16 cellular contexts compared by ENCODE assay signal in the genomic region with DNA sequence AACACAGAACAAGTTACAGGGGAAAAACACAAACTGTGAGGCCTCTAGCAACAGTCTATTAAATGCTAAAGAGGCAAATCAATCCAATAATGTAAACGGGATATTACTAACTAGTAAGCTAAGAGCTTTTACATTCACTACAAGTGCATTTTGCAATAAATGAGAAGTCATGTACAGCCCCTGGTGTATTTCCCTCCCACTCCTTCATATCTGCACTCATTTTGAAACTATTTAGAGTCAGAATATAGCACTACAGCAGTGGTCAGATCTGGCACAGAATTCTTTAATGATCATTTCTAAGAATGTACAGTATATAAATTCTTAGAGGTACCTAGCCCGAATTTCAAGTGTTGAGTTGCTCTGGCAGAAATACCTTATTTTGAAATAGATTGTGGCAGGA.
A peak's percentile ranks its signal among the peaks of the same experiment; 100 is the strongest.
DNase-seq lines count a peak whose midpoint lies in the region; ATAC-seq, FAIRE-seq and TF ChIP-seq lines count a peak whose summit lies in the region.
"Had no signal": no experiment of that assay in that cellular context is flagged by ENCODE, and none has a peak within 500 bp of the region (broad histone marks: within the 10 kb centered on the region; RNA-seq: fewer than 3 reads in every experiment).

No MANE protein-coding gene starts in this region.

- no peaks in the 10 kb centered on the region for H3K36me3 ChIP-seq in heart right ventricle
- no peaks in the 10 kb centered on the region for H3K36me3 ChIP-seq in pancreas
- H3K36me3 ChIP-seq: ovary, thyroid gland had no signal

- no peak overlapping the region for H3K27ac ChIP-seq in heart right ventricle
- H3K27ac ChIP-seq in pancreas: no peak overlapping the region
- H3K27ac ChIP-seq: ovary, thyroid gland had no signal

- no peak overlapping the region for H3K27ac Mint-ChIP-seq in natural killer cell treated with Interleukin-12 subunit alpha and Interleukin-12 subunit beta and Interleukin-15 and Interleukin-18, amount 100 ng/mL, for 72 hours
- H3K27ac Mint-ChIP-seq: activated T-cell treated with anti-CD3 and anti-CD28 coated beads, Interleukin-2, amount 50 U/mL, for 24 hours; immature natural killer cell; T-cell had no signal

- H3K4me1 ChIP-seq in heart right ventricle (no peaks in the 10 kb centered on the region), pancreas (no peaks in the 10 kb centered on the region)
- H3K4me1 ChIP-seq: thyroid gland had no signal

- H3K4me3 Mint-ChIP-seq in natural killer cell treated with Interleukin-12 subunit alpha and Interleukin-12 subunit beta and Interleukin-15 and Interleukin-18, amount 100 ng/mL, for 72 hours: no peak overlapping the region
- H3K4me3 Mint-ChIP-seq: activated T-cell treated with anti-CD3 and anti-CD28 coated beads, Interleukin-2, amount 50 U/mL, for 24 hours; immature natural killer cell; T-cell had no signal

- no peaks in the 10 kb centered on the region for H3K4me1 Mint-ChIP-seq in natural killer cell treated with Interleukin-12 subunit alpha and Interleukin-12 subunit beta and Interleukin-15 and Interleukin-18, amount 100 ng/mL, for 72 hours (ENCODE audit: low read depth in 2 of 2)
- H3K4me1 Mint-ChIP-seq: immature natural killer cell, T-cell had no signal

- H3K9me3 Mint-ChIP-seq in natural killer cell treated with Interleukin-12 subunit alpha and Interleukin-12 subunit beta and Interleukin-15 and Interleukin-18, amount 100 ng/mL, for 72 hours: peaks cover 6% of the 10 kb centered on the region
- H3K9me3 Mint-ChIP-seq: activated T-cell treated with anti-CD3 and anti-CD28 coated beads, Interleukin-2, amount 50 U/mL, for 24 hours had no signal

- H3K27me3 Mint-ChIP-seq in natural killer cell treated with Interleukin-12 subunit alpha and Interleukin-12 subunit beta and Interleukin-15 and Interleukin-18, amount 100 ng/mL, for 72 hours: no peaks in the 10 kb centered on the region
- H3K27me3 Mint-ChIP-seq: activated T-cell treated with anti-CD3 and anti-CD28 coated beads, Interleukin-2, amount 50 U/mL, for 24 hours; T-cell had no signal

- H3K4me3 ChIP-seq in heart right ventricle: no peak overlapping the region
- no peak overlapping the region for H3K4me3 ChIP-seq in pancreas
- H3K4me3 ChIP-seq: ovary, thyroid gland had no signal

- WGBS in heart right ventricle, 2 donors: 63 to 66% methylated on average over 2 of the region's 2 CpGs
- WGBS in pancreas, 2 donors: 39 to 46% methylated on average over 2 of the region's 2 CpGs

- ATAC-seq in GM19397 (IDR thresholded peaks at IDR 0.05; ENCODE audit: unreplicated experiment) (peak; percentile 57), HG02763 (IDR thresholded peaks at IDR 0.05; ENCODE audit: unreplicated experiment) (peak; percentile 64), HG03469 (IDR thresholded peaks at IDR 0.05; ENCODE audit: unreplicated experiment) (peak; percentile 88), heart right ventricle (no peak), pancreas (no peak)
- ATAC-seq in natural killer cell treated with Interleukin-12 subunit alpha and Interleukin-12 subunit beta and Interleukin-15 and Interleukin-18, amount 100 ng/mL, for 72 hours: no peak
- ATAC-seq: Panc1, T-cell had no signal

- no peaks in the 10 kb centered on the region for H3K27me3 ChIP-seq in heart right ventricle
- no peaks in the 10 kb centered on the region for H3K27me3 ChIP-seq in pancreas
- H3K27me3 ChIP-seq: ovary, thyroid gland had no signal

- intact Hi-C loops in heart right ventricle (cut with DNase I): no loop called here
- intact Hi-C loops in pancreas (cut with DNase I): no loop called here

- TF ChIP-seq CTCF in heart right ventricle (IDR thresholded peaks at IDR 0.05): no peak
- TF ChIP-seq CTCF in pancreas (IDR thresholded peaks at IDR 0.05): no peak

- no peak for DNase-seq in heart right ventricle
- DNase-seq in natural killer cell treated with Interleukin-12 subunit alpha and Interleukin-12 subunit beta and Interleukin-15 and Interleukin-18, amount 100 ng/mL, for 72 hours (ENCODE audit: low spot score): no peak
- no peak for DNase-seq in pancreas
- no peak for DNase-seq in DMS114 treated with DMSO at 0.1 percent for 48 hours (lab: John Stamatoyannopoulos, UW; ENCODE audit: unreplicated experiment)
- DNase-seq: activated CD4-positive, alpha-beta T cell treated with anti-CD3 and anti-CD28 coated beads for 1 hour; activated T-cell treated with anti-CD3 and anti-CD28 coated beads, Interleukin-2, amount 50 U/mL, for 24 hours; amygdala; immature natural killer cell; ovary; stimulated activated CD4-positive, alpha-beta T cell treated with anti-CD3 and anti-CD28 coated beads, Interleukin-15, amount 100 ng/mL, for 24 hours; T-cell; thyroid gland had no signal

- H3K9me3 ChIP-seq in heart right ventricle (no peaks in the 10 kb centered on the region), pancreas (no peaks in the 10 kb centered on the region)
- H3K9me3 ChIP-seq: ovary, thyroid gland had no signal

- H3K36me3 Mint-ChIP-seq in natural killer cell treated with Interleukin-12 subunit alpha and Interleukin-12 subunit beta and Interleukin-15 and Interleukin-18, amount 100 ng/mL, for 72 hours: no peaks in the 10 kb centered on the region
- H3K36me3 Mint-ChIP-seq: immature natural killer cell, T-cell had no signal

- FAIRE-seq in pancreas (lab: Jason Lieb, UNC): no peak

Comparison
In these comparisons a context has a peak if more than half of its experiments do, and no peak if none do; other contexts are left out.
1. ATAC-seq: peak in GM19397 (single experiment), HG02763 (single experiment) and HG03469 (single experiment); none in heart right ventricle (0 of 8), natural killer cell treated with Interleukin-12 subunit alpha and Interleukin-12 subunit beta and Interleukin-15 and Interleukin-18, amount 100 ng/mL, for 72 hours (0 of 2) and pancreas (0 of 4).